14 cellular contexts compared by ENCODE assay signal in genomic region chr11:92329644-92330043, GRCh38.
DNase-seq lines count a peak whose midpoint lies in the region; ATAC-seq and TF ChIP-seq lines count a peak whose summit lies in the region.
"Had no signal": no experiment of that assay in that cellular context is flagged by ENCODE, and none has a peak within 500 bp of the region (broad histone marks: within the 10 kb centered on the region; RNA-seq: fewer than 3 reads in every experiment).

No MANE protein-coding gene starts in this region.

- H3K27ac ChIP-seq in gastrocnemius medialis = no peak overlapping the region
- H3K27ac ChIP-seq: SJSA1 had no signal

- in situ Hi-C loops in gastrocnemius medialis (cut with MboI; ENCODE audit: low sequenced_read_pairs in 4 of 4) = no loop called here

- H3K4me3 ChIP-seq in AG09309 (ENCODE audit: control insufficient read depth, low read depth, low read length) = no peak overlapping the region
- no peak overlapping the region for H3K4me3 ChIP-seq in cardiac fibroblast (replicated peaks in 1 of 2; ENCODE audit: low read depth in 2 of 2, low read length in 2 of 2)
- no peak overlapping the region for H3K4me3 ChIP-seq in gastrocnemius medialis
- H3K4me3 ChIP-seq: SJSA1 had no signal

- H3K4me1 ChIP-seq in gastrocnemius medialis = no peaks in the 10 kb centered on the region
- H3K4me1 ChIP-seq: SJSA1 had no signal

- peak; percentile 43 for DNase-seq in AG09309 (ENCODE audit: low read depth)
- peak; percentile 37 for DNase-seq in LHCN-M2 (ENCODE audit: low read depth)
- DNase-seq in cardiac fibroblast (ENCODE audit: low read depth in 2 of 2) = peak; percentile 35 to 53
- no peak for DNase-seq in left lobe of liver (ENCODE audit: low spot score)
- no peak for DNase-seq in GM20000 (ENCODE audit: low spot score)
- DNase-seq in gastrocnemius medialis = no peak
- no peak for DNase-seq in Right ventricle myocardium superior
- DNase-seq: activated CD8-positive, alpha-beta memory T cell treated with anti-CD3 and anti-CD28 coated beads for 24 hours; activated naive CD4-positive, alpha-beta T cell treated with Interleukin-2 at 50 U/mL for 16 hours; NCI-H1694 treated with DMSO at 0.1 percent for 48 hours; NCI-H774; trophoblast cell had no signal

- intact Hi-C loops in gastrocnemius medialis (cut with DNase I; ENCODE audit: low total_unique reads) (no loop called here), Right ventricle myocardium superior (cut with DNase I) (no loop called here)

- ATAC-seq in left lobe of liver (peak; percentile 30), HG03045 (IDR thresholded peaks at IDR 0.05; ENCODE audit: unreplicated experiment) (no peak), gastrocnemius medialis (no peak), Right ventricle myocardium superior (ENCODE audit: poor library complexity) (no peak)

- TF ChIP-seq POLR2A in gastrocnemius medialis (IDR thresholded peaks at IDR 0.05) = no peak

- H3K27me3 ChIP-seq in gastrocnemius medialis = no peaks in the 10 kb centered on the region
- H3K27me3 ChIP-seq: SJSA1 had no signal

- H3K9me3 ChIP-seq in gastrocnemius medialis = no peaks in the 10 kb centered on the region
- H3K9me3 ChIP-seq: SJSA1 had no signal

- TF ChIP-seq CTCF in AG09309 (IDR thresholded peaks at IDR 0.05; ENCODE audit: control insufficient read depth, insufficient read depth, low read depth, low read length, missing control alignments) = no peak
- no peak for TF ChIP-seq CTCF in cardiac fibroblast (IDR thresholded peaks at IDR 0.05; ENCODE audit: low read depth, low read length)
- no peak for TF ChIP-seq CTCF in GM20000 (IDR thresholded peaks at IDR 0.05; ENCODE audit: extremely low read depth, missing control alignments)
- TF ChIP-seq CTCF in gastrocnemius medialis (IDR thresholded peaks at IDR 0.05 in 4 of 5, conservative IDR thresholded peaks at IDR 0.05 in 1 of 5) = no peak

- H3K36me3 ChIP-seq in gastrocnemius medialis = no peaks in the 10 kb centered on the region
- H3K36me3 ChIP-seq: SJSA1 had no signal

Comparison
In these comparisons a context has a peak if more than half of its experiments do, and no peak if none do; other contexts are left out.
1. DNase-seq: peak in AG09309 (single experiment), LHCN-M2 (single experiment) and cardiac fibroblast (2 of 2); none in left lobe of liver (single experiment), GM20000 (single experiment), gastrocnemius medialis (0 of 2) and Right ventricle myocardium superior (single experiment).